ENCODE assay signal across 2 cellular contexts in the genomic region with DNA sequence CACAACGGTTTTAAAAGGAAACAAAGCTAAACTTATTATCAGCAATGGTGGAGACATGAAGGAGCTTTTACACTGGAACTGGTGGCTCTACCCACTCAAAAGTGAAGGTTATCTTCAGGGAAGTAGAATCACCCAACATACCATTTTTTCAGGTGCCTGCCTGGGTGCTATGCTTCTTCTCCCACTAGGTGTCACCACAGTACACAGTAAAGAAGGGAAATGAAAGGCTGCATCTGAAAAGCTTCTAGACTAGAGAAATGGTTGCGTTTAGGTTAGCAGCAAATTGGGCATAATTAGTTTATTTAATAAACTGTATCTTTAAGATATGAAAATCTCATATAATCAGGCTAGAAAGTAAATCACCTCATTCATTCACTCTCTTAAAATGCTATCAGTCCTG.
TF ChIP-seq lines count a peak whose summit lies in the region.

No MANE protein-coding gene starts in this region.

TF ChIP-seq in A549, 52 proteins besides CTCF, POLR2A, EP300 and RAD21 (continued from another document):
- no peak for TF ChIP-seq NPAS2 (CRISPR knock-in tag; IDR thresholded peaks at IDR 0.05; ENCODE audit: borderline replicate concordance)

TF ChIP-seq in IMR-90, 13 proteins besides CTCF, POLR2A, EP300 and RAD21:
- no peak for TF ChIP-seq MXI1 (IDR thresholded peaks at IDR 0.05; ENCODE audit: borderline replicate concordance, low read depth, low read length)
- peak; percentile 52 for TF ChIP-seq SMC3 (IDR thresholded peaks at IDR 0.05; ENCODE audit: low read depth, low read length)
TF ChIP-seq in IMR-90: peak in this region for 1.
